Comparison of ENCODE assay signal across 8 cellular contexts in the genomic region with DNA sequence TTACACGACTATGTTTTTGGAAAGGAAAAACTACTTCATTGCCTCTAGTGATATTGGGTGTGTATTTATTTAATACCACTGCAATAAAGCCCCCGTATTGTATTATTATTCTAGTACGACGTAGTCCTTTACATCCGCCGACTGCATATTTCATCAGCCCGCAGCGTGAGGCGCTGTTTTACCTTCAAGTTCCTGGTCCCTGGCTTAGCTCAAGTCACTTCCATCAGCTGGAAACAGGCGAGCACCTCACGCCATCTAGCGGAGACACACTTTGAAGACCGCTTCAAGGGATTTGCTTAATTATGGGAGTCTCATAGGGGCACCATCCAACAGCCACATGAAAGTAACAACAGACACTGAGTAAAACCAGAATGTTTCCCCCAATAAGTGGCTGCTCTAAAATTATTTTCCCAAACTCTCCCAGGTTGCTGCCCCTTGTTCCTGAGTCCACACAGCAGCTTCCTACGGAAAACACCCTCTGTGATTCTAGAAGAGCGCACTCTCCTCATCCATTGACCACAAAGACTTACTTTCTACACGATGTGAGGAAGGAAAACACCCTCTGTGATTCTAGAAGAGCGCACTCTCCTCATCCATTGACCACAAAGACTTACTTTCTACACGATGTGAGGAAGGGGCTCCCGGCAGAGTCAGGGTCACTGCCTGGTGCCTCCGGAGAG. TPM values are rescaled to one million over a fixed set of nuclear protein-coding genes. Genes with fewer than 3 reads are reported as not detected.
DNase-seq lines count a peak whose midpoint lies in the region; ATAC-seq and TF ChIP-seq lines count a peak whose summit lies in the region.

No MANE protein-coding gene starts in this region.

- peak; percentile 90 to 96 (median 94) for TF ChIP-seq CTCF in right lobe of liver (IDR thresholded peaks at IDR 0.05)

- intact Hi-C loops in right lobe of liver (cut with DNase I) = loop anchor here in 1 of 2 donors (5.0 kb wide), 1 partner anchor 160 kb away; no protein-coding TSS in a partner anchor

- H3K27ac ChIP-seq in right lobe of liver = no peak overlapping the region

- no peaks in the 10 kb centered on the region for H3K4me1 ChIP-seq in right lobe of liver

- H3K4me3 ChIP-seq in right lobe of liver = no peak overlapping the region

- no peaks in the 10 kb centered on the region for H3K27me3 ChIP-seq in right lobe of liver

- no peaks in the 10 kb centered on the region for H3K9me3 ChIP-seq in right lobe of liver

- no peak for TF ChIP-seq POLR2A in right lobe of liver (IDR thresholded peaks at IDR 0.05)

- peak; percentile 95 for ATAC-seq in GM19455 (IDR thresholded peaks at IDR 0.05; ENCODE audit: unreplicated experiment)
- ATAC-seq in HG03521 (IDR thresholded peaks at IDR 0.05; ENCODE audit: unreplicated experiment) = peak; percentile 89
- peak; percentile 99 to 100 (median 100) for ATAC-seq in right lobe of liver

- 17% methylated on average over 18 of the region's 20 CpGs for WGBS in right lobe of liver (ENCODE audit: insufficient coverage, low coverage, low lambda C conversion rate, missing lambda C conversion rate)

- no peaks in the 10 kb centered on the region for H3K36me3 ChIP-seq in right lobe of liver

- DNase-seq in COLO668 (lab: John Stamatoyannopoulos, UW; ENCODE audit: unreplicated experiment) (peak; percentile 50), NCI-H69 (lab: John Stamatoyannopoulos, UW) (peak; percentile 73), dedifferentiated amniotic fluid mesenchymal stem cell (ENCODE audit: extremely low spot score) (peak; percentile 90), right lobe of liver (peak; percentile 73 to 87 (median 84))
- peak; percentile 70 for DNase-seq in activated CD4-positive, alpha-beta T cell treated with anti-CD3 and anti-CD28 coated beads, Interleukin-2, amount 50 U/mL, for 1 hour
- peak; percentile 56 for DNase-seq in stimulated activated CD8-positive, alpha-beta memory T cell treated with anti-CD3 and anti-CD28 coated beads, Interleukin-12 subunit alpha, Interleukin-12 subunit beta, amount 100 ng/mL, for 1 hour (ENCODE audit: low read depth)

RNA-seq across cellular contexts. Expression of gene ITIH2, which starts 15.7 kb away (rescaled TPM):
- total RNA-seq in right lobe of liver = 1,000 to 10,000 TPM in 1 of 6 experiments, 100 to 1,000 TPM in 5; 399 to 1,113 (median 694) TPM

RNA-seq across cellular contexts. Expression of gene ITIH5, which starts 20.6 kb away (rescaled TPM):
- total RNA-seq in right lobe of liver = under 1 TPM; 0.20 to 0.62 (median 0.48) TPM
